In genomic region chr5:43192558-43193170, GRCh38 we compare ENCODE assay signal across 1 cellular context.
TF ChIP-seq lines count a peak whose summit lies in the region.

No MANE protein-coding gene starts in this region.

TF ChIP-seq in HepG2, 621 proteins besides CTCF, POLR2A, EP300 and RAD21 (continued from another document):
- TF ChIP-seq ZNF800 (CRISPR knock-in tag; IDR thresholded peaks at IDR 0.05), result 0 out of 2 replicates have a peak, but pooled peaks have one; percentile 78
- TF ChIP-seq SAFB2 (CRISPR knock-in tag; IDR thresholded peaks at IDR 0.05; ENCODE audit: borderline replicate concordance, low read depth), result no peak
- no peak for TF ChIP-seq PRDM10 (CRISPR knock-in tag; IDR thresholded peaks at IDR 0.05; ENCODE audit: low read depth)
- no peak for TF ChIP-seq SOX5 (CRISPR knock-in tag; IDR thresholded peaks at IDR 0.05; ENCODE audit: borderline replicate concordance)
- no peak for TF ChIP-seq ZNF674 (CRISPR knock-in tag; IDR thresholded peaks at IDR 0.05; ENCODE audit: low read depth)
- no peak for TF ChIP-seq RELA (CRISPR knock-in tag; IDR thresholded peaks at IDR 0.05)
- 0 out of 2 replicates have a peak, but pooled peaks have one; percentile 6 for TF ChIP-seq ZIK1 (CRISPR knock-in tag; IDR thresholded peaks at IDR 0.05; ENCODE audit: borderline replicate concordance, low read depth)
- peak; percentile 15 for TF ChIP-seq ZNF687 (CRISPR knock-in tag; IDR thresholded peaks at IDR 0.05)
- TF ChIP-seq CREBL2 (CRISPR knock-in tag; IDR thresholded peaks at IDR 0.05; ENCODE audit: borderline replicate concordance), result peak; percentile 33; the same call in 1 of the 2 replicates
- TF ChIP-seq ZFP91 (CRISPR knock-in tag; IDR thresholded peaks at IDR 0.05; ENCODE audit: borderline replicate concordance), result peak; percentile 57; the same call in 1 of the 2 replicates
- no peak for TF ChIP-seq ELF1 (CRISPR knock-in tag; IDR thresholded peaks at IDR 0.05)
- 0 out of 2 replicates have a peak, but pooled peaks have one; percentile 4 for TF ChIP-seq ZNF501 (CRISPR knock-in tag; IDR thresholded peaks at IDR 0.05)
- TF ChIP-seq ESRRA (CRISPR knock-in tag; IDR thresholded peaks at IDR 0.05; ENCODE audit: low read depth), result no peak
- no peak for TF ChIP-seq ZNF878 (CRISPR knock-in tag; IDR thresholded peaks at IDR 0.05)
- no peak for TF ChIP-seq ZNF292 (CRISPR knock-in tag; IDR thresholded peaks at IDR 0.05; ENCODE audit: borderline replicate concordance, low read depth)
- no peak for TF ChIP-seq ZNF121 (CRISPR knock-in tag; IDR thresholded peaks at IDR 0.05)
- no peak for TF ChIP-seq KLF9 (CRISPR knock-in tag; IDR thresholded peaks at IDR 0.05; ENCODE audit: low read depth)
